Comparison of ENCODE assay signal across 9 cellular contexts in the genomic region with DNA sequence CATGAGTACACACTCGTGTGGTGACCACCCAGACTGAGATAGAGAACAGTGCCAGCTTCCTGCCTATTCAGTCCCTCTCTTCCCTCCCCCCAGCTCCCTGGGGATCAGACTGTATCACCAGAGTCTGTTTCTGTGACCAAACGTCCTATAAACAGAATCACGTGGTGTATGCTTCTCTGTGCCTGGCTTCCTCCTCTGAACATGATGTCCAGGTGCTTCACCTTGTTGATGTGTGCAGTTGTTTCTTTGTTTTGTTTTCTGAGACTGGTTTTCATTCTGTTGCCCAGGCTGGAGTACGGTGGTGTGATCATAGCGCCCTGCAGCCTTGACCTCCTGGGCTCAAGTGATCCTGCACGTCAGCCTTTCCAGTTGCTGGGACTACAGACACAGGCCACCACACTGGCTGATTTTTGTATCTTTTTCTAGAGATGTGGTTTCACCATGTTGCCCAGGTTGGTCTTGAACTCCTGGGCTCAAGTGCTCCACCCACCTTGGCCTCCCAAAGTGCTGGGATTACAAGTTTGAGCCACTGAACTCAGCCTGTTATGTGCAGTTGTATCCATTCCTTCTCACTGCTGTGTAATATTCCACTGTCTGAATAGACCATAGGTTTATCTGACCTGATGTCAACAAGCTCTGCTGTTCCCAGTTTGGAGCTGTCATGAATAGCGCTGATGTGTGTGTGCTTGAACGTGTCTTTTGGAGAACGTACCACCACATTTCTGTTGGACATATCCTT. TPM values are rescaled to one million over a fixed set of nuclear protein-coding genes. Genes with fewer than 3 reads are reported as not detected.
DNase-seq lines count a peak whose midpoint lies in the region; ATAC-seq, FAIRE-seq and TF ChIP-seq lines count a peak whose summit lies in the region.
"Had no signal": no experiment of that assay in that cellular context is flagged by ENCODE, and none has a peak within 500 bp of the region (broad histone marks: within the 10 kb centered on the region; RNA-seq: fewer than 3 reads in every experiment).

No MANE protein-coding gene starts in this region.

- no peak overlapping the region for H3K4me3 ChIP-seq in mucosa of descending colon

- H3K36me3 ChIP-seq in mucosa of descending colon (ENCODE audit: low read depth) = no peaks in the 10 kb centered on the region

- TF ChIP-seq CTCF in mucosa of descending colon (IDR thresholded peaks at IDR 0.05) = no peak

- H3K4me1 ChIP-seq in mucosa of descending colon (ENCODE audit: low read depth) = peaks cover 12% of the 10 kb centered on the region

- no peaks in the 10 kb centered on the region for H3K9me3 ChIP-seq in mucosa of descending colon

- intact Hi-C loops in mucosa of descending colon (cut with DNase I, micrococcal nuclease) = no loop called here

- DNase-seq in NAMALWA (ENCODE audit: low spot score) (peak; percentile 90), mucosa of descending colon (peak in 1 of 3 donors; percentile 43), RCC 7860 (ENCODE audit: low spot score) (no peak)
- no peak for DNase-seq in stimulated activated naive CD4-positive, alpha-beta T cell treated with Interleukin-2 at 50 U/mL for 16 hours (lab: John Stamatoyannopoulos, UW)
- DNase-seq: small intestine had no signal

- no peak for FAIRE-seq in RCC 7860 (lab: Jason Lieb, UNC)
- FAIRE-seq: small intestine had no signal

- ATAC-seq in GM18520 (IDR thresholded peaks at IDR 0.05; ENCODE audit: unreplicated experiment) = peak; percentile 37
- ATAC-seq in GM21825 (IDR thresholded peaks at IDR 0.05; ENCODE audit: unreplicated experiment) = peak; percentile 32
- peak; percentile 37 for ATAC-seq in mucosa of descending colon
- ATAC-seq in GM19467 (IDR thresholded peaks at IDR 0.05; ENCODE audit: unreplicated experiment) = no peak
- ATAC-seq in GM21526 (IDR thresholded peaks at IDR 0.05; ENCODE audit: low FRiP score, unreplicated experiment) = no peak

RNA-seq across cellular contexts. Expression of gene PRM1, which starts 28.9 kb away (rescaled TPM):
- not detected for total RNA-seq in mucosa of descending colon

RNA-seq across cellular contexts. Expression of gene PRM2, which starts 33.8 kb away (rescaled TPM):
- not detected for total RNA-seq in mucosa of descending colon

RNA-seq across cellular contexts. Expression of gene RMI2, which starts 35.2 kb away (rescaled TPM):
- total RNA-seq in mucosa of descending colon = 10 to 100 TPM in 1 of 3 donors, 1 to 10 TPM in 2; 2.1 to 12.1 (median 7.0) TPM

RNA-seq across cellular contexts. Expression of gene PRM3, which starts 36.6 kb away (rescaled TPM):
- not detected for total RNA-seq in mucosa of descending colon

RNA-seq across cellular contexts. Expression of gene TNP2, which starts 40.9 kb away (rescaled TPM):
- not detected for total RNA-seq in mucosa of descending colon

Comparison
In these comparisons a context has a peak if more than half of its experiments do, and no peak if none do; other contexts are left out.
1. ATAC-seq: peak in GM18520 (single experiment), GM21825 (single experiment) and mucosa of descending colon (single experiment); none in GM19467 (single experiment) and GM21526 (single experiment).